Comparison of ENCODE assay signal across 32 cellular contexts in the genomic region with DNA sequence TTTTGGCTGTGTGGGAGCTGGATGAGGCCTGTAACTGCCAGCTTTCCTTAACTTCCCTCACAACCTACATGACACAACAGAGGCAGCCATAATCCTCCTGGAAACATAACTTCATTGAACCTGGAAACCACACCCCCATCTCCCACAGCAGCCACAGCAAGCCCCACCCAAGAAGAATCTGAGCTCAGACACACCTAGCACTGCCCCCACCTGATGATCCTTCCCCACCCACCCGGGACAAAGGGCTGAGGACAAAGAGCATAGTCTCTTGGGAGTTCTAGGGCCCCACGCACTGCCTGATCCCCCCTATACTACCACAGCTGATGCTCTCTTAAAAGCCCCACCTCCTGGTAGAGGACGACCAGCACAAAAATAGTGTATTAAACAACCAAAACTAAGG. TPM values are rescaled to one million over a fixed set of nuclear protein-coding genes. Genes with fewer than 3 reads are reported as not detected.
"Had no signal": no experiment of that assay in that cellular context is flagged by ENCODE, and none has a peak within 500 bp of the region (broad histone marks: within the 10 kb centered on the region; RNA-seq: fewer than 3 reads in every experiment).

No MANE protein-coding gene starts in this region.

- H3K27ac ChIP-seq: adrenal gland, body of pancreas, epithelial cell of prostate, esophagus squamous epithelium, heart left ventricle had no signal

- ATAC-seq: activated CD4-positive, alpha-beta T cell treated with anti-CD3 and anti-CD28 coated beads for 36 hours; activated CD8-positive, alpha-beta memory T cell treated with anti-CD3 and anti-CD28 coated beads, Interleukin-2, amount 10 ng/mL, durations not matched to agents 7 days and 5 days; activated CD8-positive, alpha-beta T cell treated with anti-CD3 and anti-CD28 coated beads, Interleukin-2, amount 10 ng/mL, durations not matched to agents 7 days and 5 days; activated naive CD8-positive, alpha-beta T cell treated with anti-CD3 and anti-CD28 coated beads, Interleukin-2, amount 50 U/mL, for 24 hours; body of pancreas; heart left ventricle; T-cell had no signal

- H3K36me3 ChIP-seq: adrenal gland, esophagus squamous epithelium, heart left ventricle had no signal

- H3K4me1 ChIP-seq: esophagus squamous epithelium, heart left ventricle had no signal

- H3K4me3 ChIP-seq: adrenal gland, body of pancreas, esophagus squamous epithelium, heart left ventricle had no signal

- DNase-seq: activated CD4-positive, alpha-beta memory T cell treated with anti-CD3 and anti-CD28 coated beads for 36 hours; activated CD4-positive, alpha-beta T cell treated with anti-CD3 and anti-CD28 coated beads for 36 hours; activated CD4-positive, alpha-beta T cell treated with anti-CD3 and anti-CD28 coated beads, Interleukin-2, amount 10 ng/mL, durations not matched to agents 24 days and 14 days; activated CD4-positive, CD25-positive, alpha-beta regulatory T cell; activated CD4-positive, CD25-positive, alpha-beta regulatory T cell treated with anti-CD3 and anti-CD28 coated beads, Interleukin-2, amount 50 U/mL, for 72 hours; activated CD8-positive, alpha-beta memory T cell treated with anti-CD3 and anti-CD28 coated beads, Interleukin-2, amount 10 ng/mL, durations not matched to agents 7 days and 5 days; activated CD8-positive, alpha-beta memory T cell treated with anti-CD3 and anti-CD28 coated beads, Interleukin-2, amount 50 U/mL, for 4 hours; activated CD8-positive, alpha-beta T cell treated with anti-CD3 and anti-CD28 coated beads, Interleukin-2, amount 10 ng/mL, durations not matched to agents 7 days and 5 days; activated effector memory CD4-positive, alpha-beta T cell treated with anti-CD3 and anti-CD28 coated beads, Interleukin-2, amount 50 U/mL, for 16 hours; activated naive CD4-positive, alpha-beta T cell treated with anti-CD3 and anti-CD28 coated beads for 36 hours; activated naive CD8-positive, alpha-beta T cell treated with anti-CD3 and anti-CD28 coated beads for 36 hours; activated naive CD8-positive, alpha-beta T cell treated with anti-CD3 and anti-CD28 coated beads, Interleukin-2, amount 50 U/mL, for 24 hours; activated T-cell treated with anti-CD3 and anti-CD28 coated beads, Interleukin-2, amount 50 U/mL, for 1 hour; activated T-cell treated with anti-CD3 and anti-CD28 coated beads, Interleukin-2, amount 50 U/mL, for 48 hours; adrenal gland; amygdala; body of pancreas; caudate nucleus; effector CD8-positive, alpha-beta T cell; esophagus squamous epithelium; foreskin melanocyte; glutamatergic neuron; heart left ventricle; T-cell; T1000 had no signal

- H3K27me3 ChIP-seq: adrenal gland, body of pancreas, esophagus squamous epithelium, heart left ventricle had no signal

- H3K9me3 ChIP-seq: adrenal gland, body of pancreas, esophagus squamous epithelium had no signal

RNA-seq across cellular contexts. Expression of gene TSPAN8, which starts 29.6 kb away (rescaled TPM):
- total RNA-seq: activated CD4-positive, alpha-beta memory T cell treated with anti-CD3 and anti-CD28 coated beads for 36 hours; activated CD4-positive, alpha-beta T cell treated with anti-CD3 and anti-CD28 coated beads for 36 hours; activated CD4-positive, alpha-beta T cell treated with anti-CD3 and anti-CD28 coated beads, Interleukin-2, amount 10 ng/mL, durations not matched to agents 24 days and 14 days; activated CD8-positive, alpha-beta memory T cell treated with anti-CD3 and anti-CD28 coated beads for 36 hours; activated CD8-positive, alpha-beta memory T cell treated with anti-CD3 and anti-CD28 coated beads, Interleukin-2, amount 10 ng/mL, durations not matched to agents 7 days and 5 days; activated CD8-positive, alpha-beta T cell treated with anti-CD3 and anti-CD28 coated beads, Interleukin-2, amount 10 ng/mL, durations not matched to agents 7 days and 5 days; activated naive CD4-positive, alpha-beta T cell treated with anti-CD3 and anti-CD28 coated beads for 36 hours; activated naive CD8-positive, alpha-beta T cell treated with anti-CD3 and anti-CD28 coated beads for 36 hours; activated T-helper 1 cell treated with anti-CD3 and anti-CD28 coated beads, Interleukin-12 subunit alpha, Interleukin-12 subunit beta, Interleukin-2, Interleukin-4 antibody, amounts not matched to agents 30 ng/mL and 10 ng/mL and 1 ng/mL, durations not matched to agents 14 hours and 24 hours and 36 hours; activated T-helper 2 cell treated with anti-CD3 and anti-CD28 coated beads, Interferon-gamma antibody, Interleukin-2, Interleukin-4, amounts not matched to agents 10 μg/mL and 5 μg/mL and 100 μg/mL, durations not matched to agents 14 hours and 24 hours and 36 hours; dermis microvascular lymphatic vessel endothelial cell; T-helper 2 cell treated with Interferon-gamma antibody and Interleukin-4, amounts not matched to agents 100 ng/mL and 5 ng/mL, for 36 hours had no signal
- polyA plus RNA-seq: fibroblast of lung had no signal
